ENCODE assay signal across 13 cellular contexts in the genomic region with DNA sequence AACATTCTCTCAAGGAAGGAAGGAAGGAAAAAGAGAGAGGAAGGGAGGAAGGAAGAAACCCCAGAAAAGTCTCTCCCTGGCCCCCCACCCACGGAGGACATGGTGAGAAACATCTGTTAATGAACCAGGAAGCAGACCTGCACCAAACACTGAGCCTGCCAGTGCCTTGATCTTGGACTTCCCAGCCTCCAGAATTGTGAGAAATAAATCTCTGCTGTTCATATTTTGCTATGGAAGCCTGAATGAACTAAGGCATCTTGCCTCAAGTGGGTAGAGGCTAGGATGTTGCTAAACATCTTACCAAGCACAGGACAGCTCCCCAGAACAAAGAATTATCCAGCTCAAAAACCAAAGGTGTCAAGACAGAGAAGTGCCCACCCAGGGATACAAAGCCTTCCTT. TPM values are rescaled to one million over a fixed set of nuclear protein-coding genes. Genes with fewer than 3 reads are reported as not detected.
DNase-seq lines count a peak whose midpoint lies in the region; ATAC-seq and TF ChIP-seq lines count a peak whose summit lies in the region.
"Had no signal": no experiment of that assay in that cellular context is flagged by ENCODE, and none has a peak within 500 bp of the region (broad histone marks: within the 10 kb centered on the region; RNA-seq: fewer than 3 reads in every experiment).

No MANE protein-coding gene starts in this region.

- peak overlapping the region; percentile 52; the same call in 1 of the 2 replicates for H3K27ac ChIP-seq in Panc1 (ENCODE audit: low read length)
- H3K27ac ChIP-seq in breast epithelium, result peak overlapping the region; percentile 95 to 98
- peak overlapping the region; percentile 52 to 71 for H3K27ac ChIP-seq in mucosa of rectum (ENCODE audit: low read depth in 2 of 2, low read length in 2 of 2)
- peak overlapping the region; percentile 85 for H3K27ac ChIP-seq in suprapubic skin
- H3K27ac ChIP-seq in WERI-Rb-1, result no peak overlapping the region

- no peak for TF ChIP-seq EP300 in suprapubic skin (IDR thresholded peaks at IDR 0.05)

- no peak for TF ChIP-seq CTCF in Panc1 (IDR thresholded peaks at IDR 0.05)
- no peak for TF ChIP-seq CTCF in breast epithelium (IDR thresholded peaks at IDR 0.05)
- TF ChIP-seq CTCF in suprapubic skin (IDR thresholded peaks at IDR 0.05), result no peak
- TF ChIP-seq CTCF in WERI-Rb-1 (IDR thresholded peaks at IDR 0.05; ENCODE audit: low read depth, low read length), result no peak

- H3K9me3 ChIP-seq in Panc1 (ENCODE audit: control insufficient read depth, insufficient read depth, low read depth, low read length) (no peaks in the 10 kb centered on the region), breast epithelium (no peaks in the 10 kb centered on the region), mucosa of rectum (ENCODE audit: control insufficient read depth in 2 of 2, low read length in 2 of 2) (no peaks in the 10 kb centered on the region), suprapubic skin (no peaks in the 10 kb centered on the region), WERI-Rb-1 (ENCODE audit: severe bottlenecking) (no peaks in the 10 kb centered on the region)

- in situ Hi-C loops in Panc1 (cut with HindIII; ENCODE audit: low pct_unique_long_range_greater_than_20kb, low sequenced_read_pairs), result no loop called here

- H3K27me3 ChIP-seq in Panc1 (ENCODE audit: control insufficient read depth, insufficient read depth, low read length) (no peaks in the 10 kb centered on the region), breast epithelium (no peaks in the 10 kb centered on the region), mucosa of rectum (ENCODE audit: control insufficient read depth in 2 of 2, insufficient read depth in 2 of 2, low read length in 2 of 2) (no peaks in the 10 kb centered on the region), suprapubic skin (no peaks in the 10 kb centered on the region), WERI-Rb-1 (ENCODE audit: insufficient read depth, low read depth, severe bottlenecking) (no peaks in the 10 kb centered on the region)

- WGBS in suprapubic skin, result 58% methylated on average over 1 of the region's 1 CpG

- CTCF ChIA-PET in Panc1 (lab: Charles Lee), result interaction anchor here (0.6 to 5.0 kb wide), 5 partner anchors 98 to 247 kb away, joined by 3 to 99 read pairs (median 9); a partner anchor contains a TSS

- no peak overlapping the region for H3K9ac ChIP-seq in mucosa of rectum (ENCODE audit: low read depth in 1 of 2, low read length in 2 of 2)

- ATAC-seq in Panc1, result no peak
- ATAC-seq: CD8-positive, alpha-beta T cell had no signal

- POLR2A ChIA-PET in Panc1 (lab: Charles Lee), result no interaction called here

- H3K4me1 ChIP-seq in Panc1 (ENCODE audit: control insufficient read depth, insufficient read depth, low read length) (peaks cover 13% of the 10 kb centered on the region), breast epithelium (peaks cover 5% of the 10 kb centered on the region in 2 donors), mucosa of rectum (ENCODE audit: control insufficient read depth in 2 of 2, insufficient read depth in 2 of 2, low read length in 2 of 2) (peaks cover 8 to 11% of the 10 kb centered on the region in 2 donors), suprapubic skin (peaks cover 15% of the 10 kb centered on the region)

- H3K36me3 ChIP-seq in Panc1 (ENCODE audit: control insufficient read depth, insufficient read depth, low read length) (no peaks in the 10 kb centered on the region), breast epithelium (no peaks in the 10 kb centered on the region), mucosa of rectum (ENCODE audit: control insufficient read depth in 2 of 2, insufficient read depth in 2 of 2, low read length in 2 of 2) (no peaks in the 10 kb centered on the region), suprapubic skin (no peaks in the 10 kb centered on the region), WERI-Rb-1 (no peaks in the 10 kb centered on the region)

- DNase-seq in Panc1 (ENCODE audit: low read depth, low spot score), result no peak
- DNase-seq in breast epithelium (ENCODE audit: low spot score in 2 of 2), result no peak
- no peak for DNase-seq in suprapubic skin (ENCODE audit: low spot score in 2 of 2)
- no peak for DNase-seq in DMS 273 treated with DMSO at 0.1 percent for 48 hours (lab: John Stamatoyannopoulos, UW)
- DNase-seq in HK-2 (ENCODE audit: unreplicated experiment), result no peak
- DNase-seq in WERI-Rb-1, result no peak
- DNase-seq in C1 segment of cervical spinal cord (lab: John Stamatoyannopoulos, UW), result no peak
- DNase-seq: activated CD4-positive, alpha-beta T cell treated with anti-CD3 and anti-CD28 coated beads for 4 hours; activated T-cell treated with anti-CD3 and anti-CD28 coated beads, Interleukin-2, amount 50 U/mL, for 24 hours; CD8-positive, alpha-beta T cell; cortex of kidney; NCI-H2107 had no signal

- no TSS peak for BruUV-seq in Panc1 (replicated peaks; lab: Mats Ljungman, UMichigan)

- intact Hi-C loops in Panc1 (cut with micrococcal nuclease; ENCODE audit: unreplicated experiment), result no loop called here
- intact Hi-C loops in breast epithelium (cut with DNase I; ENCODE audit: low total_unique reads), result loop anchor here (10.0 kb wide), 1 partner anchor 138 kb away; no protein-coding TSS in a partner anchor

- no peak overlapping the region for H3K4me3 ChIP-seq in Panc1 (ENCODE audit: low read depth in 2 of 2, low read length in 2 of 2)
- no peak overlapping the region for H3K4me3 ChIP-seq in breast epithelium
- H3K4me3 ChIP-seq in mucosa of rectum (ENCODE audit: low read length in 2 of 2), result no peak overlapping the region
- no peak overlapping the region for H3K4me3 ChIP-seq in suprapubic skin
- H3K4me3 ChIP-seq in WERI-Rb-1 (ENCODE audit: low read depth, low read length), result no peak overlapping the region

- no peak for TF ChIP-seq POLR2A in breast epithelium (IDR thresholded peaks at IDR 0.05)
- TF ChIP-seq POLR2A in suprapubic skin (IDR thresholded peaks at IDR 0.05), result no peak

RNA-seq across cellular contexts. Expression of a gene that starts 19.1 kb away (rescaled TPM):
- total RNA-seq in Panc1 (2021; ENCODE audit: unreplicated experiment) (39.3 TPM), breast epithelium (1 to 10 TPM; 3.9 to 5.3 (median 4.4) TPM), suprapubic skin (1 to 10 TPM; 2.4 to 6.5 (median 2.8) TPM)
- polyA plus RNA-seq in Panc1 (2012; ENCODE audit: insufficient read length), result 48.6 TPM

RNA-seq across cellular contexts. Expression of a gene that starts 40.7 kb away (rescaled TPM):
- total RNA-seq in Panc1 (2021; ENCODE audit: unreplicated experiment) (48.2 TPM), breast epithelium (100 to 1,000 TPM in 1 of 3 donors, 10 to 100 TPM in 2; 76.0 to 192 (median 80.5) TPM), suprapubic skin (10 to 100 TPM; 71.7 to 91.6 (median 77.1) TPM)
- polyA plus RNA-seq in Panc1 (2012; ENCODE audit: insufficient read length), result 18.0 TPM
